Comparison of ENCODE assay signal across 2 cellular contexts in the genomic region with DNA sequence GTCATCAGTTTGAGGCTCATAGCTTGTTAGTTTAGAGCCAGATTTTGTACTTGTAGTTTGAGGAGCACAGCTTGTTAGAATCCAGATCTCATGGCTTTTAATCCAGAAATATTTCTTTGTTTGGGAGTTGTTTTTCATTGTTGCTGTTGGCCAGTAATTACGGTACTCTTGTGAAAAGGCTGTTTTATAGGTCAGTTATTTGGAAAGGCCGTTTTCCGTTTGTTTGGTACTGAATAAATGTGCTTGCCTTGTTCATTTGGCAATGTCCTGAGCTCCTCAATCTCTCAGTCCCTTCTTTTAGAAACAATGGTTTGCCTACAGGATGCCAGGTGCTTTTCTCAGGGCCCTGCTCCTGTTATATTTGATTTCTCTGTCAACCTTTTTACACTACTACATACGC.
TF ChIP-seq lines count a peak whose summit lies in the region.

No MANE protein-coding gene starts in this region.

TF ChIP-seq in liver, 16 proteins besides CTCF, POLR2A, EP300 and RAD21:
- TF ChIP-seq NR2F2 (IDR thresholded peaks at IDR 0.05) (no peak), GABPA (IDR thresholded peaks at IDR 0.05 in 1 of 2, conservative IDR thresholded peaks at IDR 0.05 in 1 of 2) (no peak), SP1 (IDR thresholded peaks at IDR 0.05) (no peak), REST (IDR thresholded peaks at IDR 0.05) (peak; percentile 41), FOXA1 (IDR thresholded peaks at IDR 0.05) (no peak)

TF ChIP-seq in HepG2, 621 proteins besides CTCF, POLR2A, EP300 and RAD21:
- TF ChIP-seq ERF (CRISPR knock-in tag; IDR thresholded peaks at IDR 0.05) (no peak), ZBTB40 (IDR thresholded peaks at IDR 0.05) (no peak), ZBTB40 (CRISPR knock-in tag; IDR thresholded peaks at IDR 0.05) (no peak), ARNT (IDR thresholded peaks at IDR 0.05) (no peak), SPEN (CRISPR knock-in tag; IDR thresholded peaks at IDR 0.05; ENCODE audit: low read depth) (no peak)
